Comparison of ENCODE assay signal across 1 cellular context in the genomic region with DNA sequence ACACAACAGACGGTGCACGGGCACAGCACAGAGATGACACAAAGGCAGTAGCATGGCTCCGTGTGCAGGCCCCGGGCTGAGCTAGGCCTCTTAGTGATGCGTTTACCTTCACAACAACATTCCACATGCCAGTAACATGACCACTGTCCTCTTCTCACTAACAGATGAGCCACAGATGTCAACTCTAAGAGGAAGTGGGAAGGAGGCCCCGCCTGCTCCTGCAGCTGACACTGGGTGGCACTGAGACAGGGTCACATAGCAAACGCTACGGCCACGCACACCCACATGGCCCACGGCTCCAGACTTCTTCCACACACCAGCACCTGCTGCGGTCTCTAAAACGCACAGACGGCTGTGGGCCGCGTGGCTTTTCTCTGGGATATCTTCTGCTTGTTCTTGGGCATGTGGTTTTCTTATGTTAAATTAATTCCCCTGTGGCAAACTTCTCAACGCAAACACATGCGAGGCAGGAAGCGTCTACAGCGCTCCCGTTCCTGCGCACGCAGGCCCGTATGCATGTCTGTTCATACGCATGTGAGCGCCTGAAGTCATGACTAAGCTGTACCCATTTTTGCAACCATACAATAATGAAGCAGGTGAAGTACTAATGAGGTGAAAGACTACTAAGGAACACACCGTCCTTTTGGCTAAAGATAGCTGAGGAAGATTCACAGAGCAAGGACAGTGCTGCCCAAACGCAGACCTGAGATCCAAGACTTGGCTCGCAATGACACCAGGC.
TF ChIP-seq lines count a peak whose summit lies in the region.

No MANE protein-coding gene starts in this region.

TF ChIP-seq in IMR-90, 13 proteins besides CTCF, POLR2A, EP300 and RAD21 (continued from another document):
- TF ChIP-seq ELK1 (IDR thresholded peaks at IDR 0.05; ENCODE audit: borderline replicate concordance, low read depth, low read length) (no peak), RCOR1 (IDR thresholded peaks at IDR 0.05; ENCODE audit: insufficient replicate concordance, low read length) (no peak), CHD1 (IDR thresholded peaks at IDR 0.05; ENCODE audit: low read depth, low read length) (no peak), MXI1 (IDR thresholded peaks at IDR 0.05; ENCODE audit: borderline replicate concordance, low read depth, low read length) (no peak), BHLHE40 (IDR thresholded peaks at IDR 0.05; ENCODE audit: low read depth, low read length) (no peak), NFE2L2 (IDR thresholded peaks at IDR 0.05; ENCODE audit: low read depth, low read length) (no peak), FOS (IDR thresholded peaks at IDR 0.05; ENCODE audit: low read depth, low read length) (no peak), MAFK (IDR thresholded peaks at IDR 0.05; ENCODE audit: low read depth, low read length) (no peak)
